13 cellular contexts compared by ENCODE assay signal in the genomic region with DNA sequence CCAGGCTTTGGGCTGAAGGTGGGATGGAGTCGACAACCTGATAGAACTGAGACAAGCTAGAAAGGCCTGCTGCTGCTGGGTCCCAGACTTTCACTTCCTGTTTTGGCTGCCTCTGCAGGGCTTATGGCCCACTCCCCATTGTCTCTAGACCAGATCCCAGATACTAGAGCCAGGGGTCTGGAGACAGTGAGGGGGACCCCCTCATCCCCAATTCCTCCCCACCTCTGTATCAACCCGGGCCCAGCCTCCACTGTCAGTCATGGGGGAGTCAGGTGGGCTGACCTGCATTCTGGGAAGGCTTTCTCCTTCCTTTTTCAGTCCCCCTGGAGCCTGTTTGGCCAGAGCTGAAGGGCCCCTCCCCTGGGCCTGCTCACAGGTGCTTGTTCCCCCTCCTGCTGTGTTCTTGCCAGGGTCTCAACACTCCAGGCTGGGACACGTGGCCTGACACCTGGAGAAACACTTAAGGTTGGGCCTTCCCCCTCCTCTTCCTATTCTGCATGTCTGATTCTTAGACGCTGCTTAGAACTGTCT. TPM values are rescaled to one million over a fixed set of nuclear protein-coding genes. Genes with fewer than 3 reads are reported as not detected.
DNase-seq lines count a peak whose midpoint lies in the region; ATAC-seq and TF ChIP-seq lines count a peak whose summit lies in the region.
"Had no signal": no experiment of that assay in that cellular context is flagged by ENCODE, and none has a peak within 500 bp of the region (broad histone marks: within the 10 kb centered on the region; RNA-seq: fewer than 3 reads in every experiment).

No MANE protein-coding gene starts in this region.

- H3K27me3 ChIP-seq in stomach (peaks cover 0 to 22% (median 0%) of the 10 kb centered on the region in 3 donors), SJCRH30 (peaks cover 4% of the 10 kb centered on the region)

- H3K36me3 ChIP-seq in stomach (peaks cover 0 to 15% (median 10%) of the 10 kb centered on the region in 4 donors), SJCRH30 (no peaks in the 10 kb centered on the region)

- H3K4me3 ChIP-seq in stomach = no peak overlapping the region
- H3K4me3 ChIP-seq in SJCRH30 = no peak overlapping the region

- no peak overlapping the region for H3K27ac ChIP-seq in stomach
- no peak overlapping the region for H3K27ac ChIP-seq in SJCRH30
- H3K27ac ChIP-seq: foreskin keratinocyte had no signal

- peak; percentile 18 for DNase-seq in activated T-cell treated with anti-CD3 and anti-CD28 coated beads, Interleukin-2, amount 50 U/mL, for 1 hour
- DNase-seq in activated T-cell treated with anti-CD3 and anti-CD28 coated beads, Interleukin-2, amount 50 U/mL, for 48 hours = no peak
- DNase-seq in SKM-1 (lab: John Stamatoyannopoulos, UW; ENCODE audit: unreplicated experiment) (peak; percentile 21), stomach (peak; percentile 15), SJCRH30 (no peak), SW480 (ENCODE audit: low spot score) (no peak)
- DNase-seq: activated T-cell treated with anti-CD3 and anti-CD28 coated beads, Interleukin-2, amount 50 U/mL, for 72 hours; foreskin keratinocyte had no signal

- TF ChIP-seq POLR2A in stomach (IDR thresholded peaks at IDR 0.05) = no peak

- TF ChIP-seq EP300 in stomach (IDR thresholded peaks at IDR 0.05) = no peak

- intact Hi-C loops in stomach (cut with DNase I; ENCODE audit: low total_unique reads) = no loop called here

- ATAC-seq in HG03432 (IDR thresholded peaks at IDR 0.05; ENCODE audit: unreplicated experiment) (peak; percentile 60), HG03095 (IDR thresholded peaks at IDR 0.05; ENCODE audit: unreplicated experiment) (no peak)
- ATAC-seq: activated T-cell treated with anti-CD3 and anti-CD28 coated beads, Interleukin-2, amount 50 U/mL, for 72 hours; foreskin keratinocyte; natural killer cell treated with Interleukin-12 subunit alpha and Interleukin-12 subunit beta and Interleukin-15 and Interleukin-18, amount 100 ng/mL, for 72 hours had no signal

- H3K9me3 ChIP-seq in stomach (no peaks in the 10 kb centered on the region), SJCRH30 (replicated peaks) (no peaks in the 10 kb centered on the region)

- H3K4me1 ChIP-seq in stomach = no peaks in the 10 kb centered on the region
- H3K4me1 ChIP-seq in SJCRH30 = no peaks in the 10 kb centered on the region
- H3K4me1 ChIP-seq: foreskin keratinocyte had no signal

- no peak for TF ChIP-seq CTCF in stomach (IDR thresholded peaks at IDR 0.05)

- 49 to 72% (median 67%) methylated on average over 4 of the region's 4 CpGs for WGBS in stomach, 5 donors

RNA-seq across cellular contexts. Expression of gene ETV3L, which starts 18.0 kb away (rescaled TPM):
- not detected for total RNA-seq in stomach
- polyA plus RNA-seq in stomach = not detected
- 0.05 TPM in 1 of 2 replicates, not detected in the other for total RNA-seq in SJCRH30 (2014; rRNA removed; shearing (Covaris generic))
- total RNA-seq: activated T-cell treated with anti-CD3 and anti-CD28 coated beads, Interleukin-2, amount 50 U/mL, for 72 hours; Daoy; foreskin keratinocyte; kidney epithelial cell had no signal
- polyA plus RNA-seq: foreskin keratinocyte had no signal

RNA-seq across cellular contexts. Expression of gene ETV3, which starts 20.6 kb away (rescaled TPM):
- total RNA-seq in stomach = 10 to 100 TPM in 4 of 5 donors, 1 to 10 TPM in 1; 3.8 to 30.8 (median 18.7) TPM
- polyA plus RNA-seq in stomach = 1 to 10 TPM; 5.9 to 6.6 (median 6.5) TPM
- 12.2 and 12.5 TPM in 2 replicates for total RNA-seq in SJCRH30 (2014; rRNA removed; shearing (Covaris generic))

Comparison
In these comparisons a context has a peak if more than half of its experiments do, and no peak if none do; other contexts are left out.
1. DNase-seq: peak in activated T-cell treated with anti-CD3 and anti-CD28 coated beads, Interleukin-2, amount 50 U/mL, for 1 hour (single experiment), SKM-1 (single experiment) and stomach (single experiment); none in activated T-cell treated with anti-CD3 and anti-CD28 coated beads, Interleukin-2, amount 50 U/mL, for 48 hours (0 of 2), SJCRH30 (0 of 2) and SW480 (single experiment).